Comparison of ENCODE assay signal across 2 cellular contexts in genomic region chr19:4030981-4031380, GRCh38.
TF ChIP-seq lines count a peak whose summit lies in the region.

No MANE protein-coding gene starts in this region.

TF ChIP-seq in GM12878, 131 proteins besides CTCF, POLR2A, EP300 and RAD21:
- TF ChIP-seq CBX5 (IDR thresholded peaks at IDR 0.05; ENCODE audit: low read depth) (no peak), BCL11A (IDR thresholded peaks at IDR 0.05; ENCODE audit: low read depth, low read length) (no peak), SRF (IDR thresholded peaks at IDR 0.05; ENCODE audit: low read depth in 2 of 2, low read length in 2 of 2) (no peak)

TF ChIP-seq in HepG2, 621 proteins besides CTCF, POLR2A, EP300 and RAD21:
- peak; percentile 68 for TF ChIP-seq AGO2 (optimal IDR thresholded peaks at IDR 0.05; ENCODE audit: low read depth, low read length)
- no peak for TF ChIP-seq NAIF1 (CRISPR knock-in tag; IDR thresholded peaks at IDR 0.05; ENCODE audit: borderline replicate concordance)
- TF ChIP-seq NR2C2 (CRISPR knock-in tag; IDR thresholded peaks at IDR 0.05; ENCODE audit: borderline replicate concordance), result no peak
- no peak for TF ChIP-seq SOX6 (IDR thresholded peaks at IDR 0.05)
- no peak for TF ChIP-seq SOX6 (CRISPR knock-in tag; IDR thresholded peaks at IDR 0.05)
